Comparison of ENCODE assay signal across 8 cellular contexts in the genomic region with DNA sequence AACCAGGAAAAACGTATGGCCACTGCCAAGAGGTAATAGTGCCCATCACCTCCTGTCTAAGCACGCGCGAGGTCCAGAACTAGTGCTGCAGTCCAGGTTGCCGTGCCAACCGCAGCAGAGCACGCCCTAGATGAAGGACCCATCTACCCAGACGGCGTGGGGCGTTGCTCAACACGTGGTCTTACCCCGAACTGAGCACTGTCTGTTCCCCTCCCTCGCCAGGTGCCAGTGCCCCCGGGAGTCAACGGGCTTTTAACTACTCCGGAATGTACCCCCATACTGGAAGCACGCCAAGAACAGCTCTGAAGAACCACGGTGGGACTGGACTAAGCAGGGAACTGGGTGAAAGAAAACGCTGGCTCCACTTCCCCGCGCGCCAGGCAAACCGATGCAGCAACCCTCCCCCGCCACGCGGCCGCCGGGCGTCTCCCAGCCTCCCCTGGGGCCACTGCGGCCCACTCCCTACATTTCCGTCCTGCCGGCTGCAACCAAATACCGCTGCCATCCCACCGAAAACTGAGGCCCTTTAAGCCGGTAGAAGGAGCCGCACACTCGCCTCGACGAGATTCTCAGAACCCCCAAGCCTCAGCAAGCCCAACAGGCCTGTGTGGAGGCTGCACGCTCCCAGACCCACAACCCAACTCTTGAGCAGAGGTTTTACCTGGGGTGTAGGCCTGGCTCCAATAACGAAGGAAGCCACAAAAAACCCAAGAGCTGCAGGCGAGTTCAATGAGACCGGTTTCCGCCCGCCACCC. TPM values are rescaled to one million over a fixed set of nuclear protein-coding genes. Genes with fewer than 3 reads are reported as not detected.
DNase-seq lines count a peak whose midpoint lies in the region; ATAC-seq lines count a peak whose summit lies in the region.

Gene HSPA8, minus strand, starts transcription at position 734 of the 755 bp plus-strand sequence. CDS start 812 bp downstream, outside the sequence.

- H3K9me3 ChIP-seq in ES-I3 (ENCODE audit: control insufficient read depth, insufficient read depth, low read length) (no peaks in the 10 kb centered on the region), mononuclear cell (ENCODE audit: low read depth, low read length) (no peaks in the 10 kb centered on the region)

- H3K4me3 ChIP-seq in mononuclear cell (ENCODE audit: low read length) = peak within 1 kb of the TSS; percentile 99

- H3K4me1 ChIP-seq in ES-I3 (ENCODE audit: insufficient read depth, low read length) (peaks cover 9% of the 10 kb centered on the region; the same call in 1 of the 2 replicates), mononuclear cell (ENCODE audit: insufficient read depth, low read length) (peaks cover 71% of the 10 kb centered on the region)

- peak; percentile 72 for DNase-seq in NCI-H774 (lab: John Stamatoyannopoulos, UW)
- DNase-seq in activated CD8-positive, alpha-beta memory T cell treated with anti-CD3 and anti-CD28 coated beads, Interleukin-2, amount 50 U/mL, for 24 hours (ENCODE audit: extremely low read depth) = peak; percentile 52
- peak; percentile 50 to 59 for DNase-seq in stimulated activated CD8-positive, alpha-beta memory T cell treated with anti-CD3 and anti-CD28 coated beads, Interleukin-2, amount 100 ng/mL, for 48 hours (ENCODE audit: low read depth in 2 of 2)
- DNase-seq in cerebellar nuclear complex (lab: John Stamatoyannopoulos, UW) = no peak

- no peaks in the 10 kb centered on the region for H3K27me3 ChIP-seq in mononuclear cell (ENCODE audit: insufficient read depth, low read length)

- in situ Hi-C loops in endometrial microvascular endothelial cells (cut with HindIII; ENCODE audit: inconsistent ontology term, low pct_unique_long_range_greater_than_20kb, low sequenced_read_pairs) = no loop called here

- H3K9ac ChIP-seq in ES-I3 (ENCODE audit: low read depth, low read length) = peak within 1 kb of the TSS; percentile 100

- peaks cover 44% of the 10 kb centered on the region for H3K36me3 ChIP-seq in ES-I3 (ENCODE audit: insufficient read depth, low read length)

- ATAC-seq in HG02763 (IDR thresholded peaks at IDR 0.05; ENCODE audit: unreplicated experiment) = peak; percentile 0

RNA-seq across cellular contexts. Expression of gene HSPA8, which starts in this region (rescaled TPM):
- total RNA-seq in endometrial microvascular endothelial cells (ENCODE audit: inconsistent ontology term) (3,873 TPM), mononuclear cell (1,405 TPM)

Comparison
In these comparisons a context has a peak if more than half of its experiments do, and no peak if none do; other contexts are left out.
1. DNase-seq: peak in NCI-H774 (single experiment), activated CD8-positive, alpha-beta memory T cell treated with anti-CD3 and anti-CD28 coated beads, Interleukin-2, amount 50 U/mL, for 24 hours (single experiment) and stimulated activated CD8-positive, alpha-beta memory T cell treated with anti-CD3 and anti-CD28 coated beads, Interleukin-2, amount 100 ng/mL, for 48 hours (2 of 2); none in cerebellar nuclear complex (0 of 2).